Comparison of ENCODE assay signal across 21 cellular contexts in genomic region chr6:15747354-15747883, GRCh38.
A peak's percentile ranks its signal among the peaks of the same experiment; 100 is the strongest.
DNase-seq lines count a peak whose midpoint lies in the region; ATAC-seq, FAIRE-seq and TF ChIP-seq lines count a peak whose summit lies in the region.
"Had no signal": no experiment of that assay in that cellular context is flagged by ENCODE, and none has a peak within 500 bp of the region (broad histone marks: within the 10 kb centered on the region; RNA-seq: fewer than 3 reads in every experiment).

No MANE protein-coding gene starts in this region.

- no peaks in the 10 kb centered on the region for H3K36me3 ChIP-seq in liver (ENCODE audit: control insufficient read depth in 4 of 4, insufficient read depth in 3 of 4, low read depth in 1 of 4, low read length in 3 of 4)
- no peaks in the 10 kb centered on the region for H3K36me3 ChIP-seq in HepG2 (replicated peaks in 1 of 2; ENCODE audit: control insufficient read depth in 1 of 2, insufficient read depth in 2 of 2, low read length in 2 of 2)
- H3K36me3 ChIP-seq in left lung, result no peaks in the 10 kb centered on the region
- H3K36me3 ChIP-seq in lung (ENCODE audit: control insufficient read depth in 2 of 2, insufficient read depth in 2 of 2, low read length in 2 of 2), result no peaks in the 10 kb centered on the region
- H3K36me3 ChIP-seq: BLaER1 had no signal

- CTCF ChIA-PET in HepG2 (lab: Yijun Ruan, JAX; ENCODE audit: low intra/inter-chr PET ratio, low total read pairs), result no interaction called here

- ATAC-seq in HepG2 (no peak), left lung (peak; percentile 83), lung (ENCODE audit: insufficient read depth, low FRiP score) (peak; percentile 47), Right ventricle myocardium inferior (no peak)
- ATAC-seq: CD8-positive, alpha-beta T cell had no signal

- FAIRE-seq in HepG2 (lab: Jason Lieb, UNC), result no peak
- FAIRE-seq: A204.1, G401.6, GM12892 had no signal

- no peak for DNase-seq in HepG2 (ENCODE audit: low spot score)
- DNase-seq in left lung, result no peak
- DNase-seq in lung (ENCODE audit: low spot score), result no peak
- no peak for DNase-seq in T-helper 1 cell
- DNase-seq in Right ventricle myocardium inferior (ENCODE audit: missing footprints), result no peak
- DNase-seq in stimulated activated CD4-positive, alpha-beta T cell treated with anti-CD3 and anti-CD28 coated beads, Interleukin-1b, Interleukin-23, amount 100 ng/mL, for 48 hours, result no peak
- DNase-seq: Caco-2; CD4-positive, CD25-positive, alpha-beta regulatory T cell; CD8-positive, alpha-beta T cell; DMS153; DND-41; GOT3; H7; HCEC 1CT had no signal

- no peak overlapping the region for H3K27ac ChIP-seq in liver (ENCODE audit: low read depth in 1 of 2, low read length in 2 of 2)
- H3K27ac ChIP-seq in HepG2 (ENCODE audit: extremely low read length, insufficient read depth, low read length), result no peak overlapping the region
- H3K27ac ChIP-seq in left lung, result no peak overlapping the region
- no peak overlapping the region for H3K27ac ChIP-seq in lung (ENCODE audit: low read depth in 1 of 2, low read length in 1 of 2)
- H3K27ac ChIP-seq: 22Rv1, BLaER1, C4-2B had no signal

- H3K4me1 ChIP-seq in liver (ENCODE audit: control insufficient read depth in 4 of 4, insufficient read depth in 4 of 4, low read length in 3 of 4) (peaks cover 4 to 11% (median 7%) of the 10 kb centered on the region in 4 donors), HepG2 (ENCODE audit: insufficient read depth, low read length) (no peaks in the 10 kb centered on the region), left lung (no peaks in the 10 kb centered on the region), lung (ENCODE audit: control insufficient read depth in 2 of 2, insufficient read depth in 2 of 2, low read length in 2 of 2) (no peaks in the 10 kb centered on the region)
- H3K4me1 ChIP-seq: BLaER1, Caco-2 had no signal

- no peak for TF ChIP-seq POLR2A in HepG2 (IDR thresholded peaks at IDR 0.05; ENCODE audit: insufficient read depth in 1 of 2, low read depth in 2 of 2, low read length in 2 of 2)

- H3K27me3 ChIP-seq in liver (ENCODE audit: control insufficient read depth in 4 of 4, insufficient read depth in 4 of 4, low read length in 3 of 4) (no peaks in the 10 kb centered on the region), HepG2 (ENCODE audit: control insufficient read depth in 1 of 2, insufficient read depth in 2 of 2, low read length in 2 of 2) (no peaks in the 10 kb centered on the region), left lung (no peaks in the 10 kb centered on the region), lung (ENCODE audit: control insufficient read depth, insufficient read depth) (no peaks in the 10 kb centered on the region)
- H3K27me3 ChIP-seq: BLaER1 had no signal

- in situ Hi-C loops in HepG2 (cut with HindIII; ENCODE audit: extremely low pct_ligation_motif_present, low pct_unique_long_range_greater_than_20kb), result no loop called here

- H2AFZ ChIP-seq in HepG2 (ENCODE audit: low read length), result no peak overlapping the region

- TF ChIP-seq EP300 in HepG2 (IDR thresholded peaks at IDR 0.05; ENCODE audit: low read depth in 2 of 2, low read length in 2 of 2) (no peak), HepG2 (CRISPR knock-in tag; IDR thresholded peaks at IDR 0.05; ENCODE audit: borderline replicate concordance) (no peak)

- no TSS peak for BruUV-seq in HepG2 (replicated peaks; lab: Mats Ljungman, UMichigan)

- no peaks in the 10 kb centered on the region for H3K9me3 ChIP-seq in liver (ENCODE audit: control insufficient read depth in 4 of 4, low read length in 3 of 4)
- H3K9me3 ChIP-seq in HepG2 (ENCODE audit: low read length), result no peaks in the 10 kb centered on the region
- no peaks in the 10 kb centered on the region for H3K9me3 ChIP-seq in left lung
- no peaks in the 10 kb centered on the region for H3K9me3 ChIP-seq in lung (ENCODE audit: control insufficient read depth in 2 of 2, insufficient read depth in 1 of 2, low read length in 1 of 2)
- H3K9me3 ChIP-seq: Caco-2 had no signal

- H3K4me3 ChIP-seq in liver (ENCODE audit: low read depth in 1 of 3, low read length in 3 of 3), result no peak overlapping the region
- no peak overlapping the region for H3K4me3 ChIP-seq in HepG2 (replicated peaks in 1 of 3; ENCODE audit: insufficient read depth in 1 of 3, low read depth in 2 of 3, low read length in 3 of 3)
- no peak overlapping the region for H3K4me3 ChIP-seq in left lung
- no peak overlapping the region for H3K4me3 ChIP-seq in lung
- H3K4me3 ChIP-seq: BLaER1 had no signal

- no peaks in the 10 kb centered on the region for H4K20me1 ChIP-seq in HepG2 (ENCODE audit: insufficient read depth, low read length)
- H4K20me1 ChIP-seq: BLaER1 had no signal

- TF ChIP-seq RAD21 in liver (IDR thresholded peaks at IDR 0.05) (no peak), HepG2 (CRISPR knock-in tag; IDR thresholded peaks at IDR 0.05) (no peak)

- intact Hi-C loops in HepG2 (cut with micrococcal nuclease; ENCODE audit: unreplicated experiment) (no loop called here), left lung (cut with DNase I) (no loop called here), Right ventricle myocardium inferior (cut with DNase I) (no loop called here)

- WGBS in liver, result 68% methylated on average over 2 of the region's 2 CpGs
- WGBS in HepG2 (ENCODE audit: low lambda C conversion rate), result 0% methylated on average over 2 of the region's 2 CpGs
- 73 to 89% methylated on average over 2 of the region's 2 CpGs for WGBS in lung, 2 donors

- no peaks in the 10 kb centered on the region for H3K79me2 ChIP-seq in HepG2 (ENCODE audit: insufficient read depth, low read length)

- TF ChIP-seq CTCF in liver (IDR thresholded peaks at IDR 0.05; ENCODE audit: low read depth, low read length, missing input control) (no peak), HepG2 (CRISPR knock-in tag; IDR thresholded peaks at IDR 0.05) (no peak), left lung (IDR thresholded peaks at IDR 0.05) (no peak), lung (IDR thresholded peaks at IDR 0.05; ENCODE audit: control extremely low read depth, extremely low read depth) (no peak)

- H3K9ac ChIP-seq in liver (ENCODE audit: low read depth in 1 of 2, low read length in 2 of 2) (no peak overlapping the region), HepG2 (ENCODE audit: insufficient read depth, low read depth, low read length) (no peak overlapping the region)
- H3K9ac ChIP-seq: BLaER1 had no signal

- H3K4me2 ChIP-seq in HepG2 (ENCODE audit: low read depth, low read length), result no peak overlapping the region
- H3K4me2 ChIP-seq: BLaER1 had no signal

- POLR2A ChIA-PET in HepG2 (lab: Yijun Ruan, JAX), result no interaction called here

TF ChIP-seq in liver, 16 proteins besides CTCF, POLR2A, EP300 and RAD21:
- TF ChIP-seq HNF4A (conservative IDR thresholded peaks at IDR 0.05) (peak; percentile 8 to 22), NR2F2 (IDR thresholded peaks at IDR 0.05) (no peak), RXRA (IDR thresholded peaks at IDR 0.05) (peak; percentile 67 to 71)

TF ChIP-seq in HepG2, 621 proteins besides CTCF, POLR2A, EP300 and RAD21:
- TF ChIP-seq LCORL (IDR thresholded peaks at IDR 0.05) (no peak), LCORL (CRISPR knock-in tag; IDR thresholded peaks at IDR 0.05) (no peak), ZNF782 (CRISPR knock-in tag; IDR thresholded peaks at IDR 0.05; ENCODE audit: borderline replicate concordance) (no peak)

Comparison
In these comparisons a context has a peak if more than half of its experiments do, and no peak if none do; other contexts are left out.
1. ATAC-seq: peak in left lung (single experiment) and lung (single experiment); none in HepG2 (single experiment) and Right ventricle myocardium inferior (single experiment).